In the genomic region with DNA sequence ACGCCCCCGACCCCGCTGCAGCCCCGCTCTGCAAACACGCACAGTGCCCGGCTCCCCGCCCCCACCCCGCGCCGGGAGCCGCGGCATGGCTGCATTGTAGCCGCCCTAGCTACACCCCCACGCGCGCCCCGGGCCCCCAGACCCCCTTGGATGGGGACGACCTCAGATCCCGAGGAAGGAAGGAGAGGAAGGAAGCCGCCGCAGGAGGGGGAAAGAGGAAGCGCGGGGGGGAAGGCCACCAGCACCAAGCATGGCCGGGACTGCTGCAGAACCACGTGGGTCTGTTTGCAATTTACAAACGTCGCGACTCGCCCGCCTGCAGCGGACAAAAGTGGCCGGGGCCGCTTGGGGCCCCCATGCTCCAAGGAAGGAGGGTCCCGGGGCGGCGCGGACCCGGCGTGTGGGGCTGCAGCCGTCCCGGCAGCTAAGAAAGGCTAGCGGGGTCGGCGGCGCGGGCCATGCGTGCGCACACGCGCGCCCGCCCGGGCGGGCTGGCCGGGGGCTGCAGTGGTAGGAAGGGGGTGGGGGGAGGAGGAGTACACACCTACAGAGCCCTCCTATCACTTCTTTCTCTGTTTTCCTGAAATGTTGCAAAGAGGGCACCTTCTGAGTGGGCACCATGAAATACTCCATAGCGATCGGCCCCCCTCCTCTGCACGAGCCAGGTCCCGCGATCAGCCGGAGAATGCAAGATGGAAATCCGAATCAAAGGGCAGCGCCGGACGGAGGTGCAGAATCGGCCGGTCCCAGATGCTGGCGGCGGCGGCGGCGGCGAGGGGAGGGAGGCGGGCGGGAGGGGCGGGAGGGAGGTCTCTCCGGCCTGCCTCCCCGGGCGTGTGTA, we compare ENCODE assay signal across 8 cellular contexts. TPM values are rescaled to one million over a fixed set of nuclear protein-coding genes. Genes with fewer than 3 reads are reported as not detected.
DNase-seq lines count a peak whose midpoint lies in the region; ATAC-seq, FAIRE-seq and TF ChIP-seq lines count a peak whose summit lies in the region.

No MANE protein-coding gene starts in this region.

- FAIRE-seq in K562 (lab: Jason Lieb, UNC) = no peak

- peak; percentile 12 for ATAC-seq in HG02840 (IDR thresholded peaks at IDR 0.05; ENCODE audit: low FRiP score, unreplicated experiment)
- ATAC-seq in K562 = peak; percentile 22

- 2% methylated on average over 28 of the region's 79 CpGs for whole genome bisulfite sequencing in K562 (ENCODE audit: insufficient coverage, low coverage, missing lambda C conversion rate)
- no CpG with 5 or more reads among the region's 79 CpGs for WGBS in iPS DF 6.9 (ENCODE audit: insufficient coverage, insufficient read length)

- H3K9me3 ChIP-seq in K562 (replicated peaks; ENCODE audit: control insufficient read depth, insufficient read depth, low read depth, low read length) (no peaks in the 10 kb centered on the region), iPS DF 6.9 (ENCODE audit: control insufficient read depth, insufficient read depth, low read length) (no peaks in the 10 kb centered on the region)

- in situ Hi-C loops in K562 (cut with MboI) = loop anchor here (5.0 kb wide), 1 partner anchor 75 kb away; no protein-coding TSS in a partner anchor

- no peaks in the 10 kb centered on the region for H4K20me1 ChIP-seq in K562 (replicated peaks; ENCODE audit: control insufficient read depth, insufficient read depth, low read length)

- peak; percentile 39 for DNase-seq in activated effector memory CD4-positive, alpha-beta T cell treated with Interleukin-2 at 50 U/mL for 16 hours
- no peak for DNase-seq in activated effector memory CD4-positive, alpha-beta T cell treated with anti-CD3 and anti-CD28 coated beads, Interleukin-2, amount 50 U/mL, for 16 hours
- peak; percentile 62 for DNase-seq in NOMO-1 treated with DMSO at 0.1 percent for 48 hours (lab: John Stamatoyannopoulos, UW; ENCODE audit: unreplicated experiment)
- DNase-seq in K562 (ENCODE audit: extremely low read depth in 1 of 4, low spot score in 3 of 4) = peak; percentile 57 to 66 (median 62)
- no peak for DNase-seq in iPS DF 6.9 (ENCODE audit: low read depth, low spot score)
- no peak for DNase-seq in retinal pigment epithelial cell (ENCODE audit: low read depth)
- no peak for DNase-seq in NCI-H2107 treated with DMSO at 0.1 percent for 48 hours (lab: John Stamatoyannopoulos, UW; ENCODE audit: unreplicated experiment)

- H3K27ac ChIP-seq in K562 (ENCODE audit: extremely low read depth, low read depth, low read length) = peak overlapping the region; percentile 90
- H3K27ac ChIP-seq in iPS DF 6.9 (ENCODE audit: low read length) = no peak overlapping the region

- H3K4me3 ChIP-seq in K562 (peak overlapping the region; percentile 98), iPS DF 6.9 (ENCODE audit: low read length) (peak overlapping the region; percentile 92), retinal pigment epithelial cell (ENCODE audit: low read length) (peak overlapping the region; percentile 75)

- H3K9ac ChIP-seq in K562 (ENCODE audit: insufficient read depth in 1 of 2, low read depth in 2 of 2, low read length in 2 of 2) = peak overlapping the region; percentile 95 to 97

- no peak for TF ChIP-seq CTCF in K562 (IDR thresholded peaks at IDR 0.05 in 2 of 3, conservative IDR thresholded peaks at IDR 0.05 in 1 of 3; ENCODE audit: insufficient read depth in 2 of 3, low read depth in 1 of 3, low read length in 3 of 3)
- no peak for TF ChIP-seq CTCF in retinal pigment epithelial cell (conservative IDR thresholded peaks at IDR 0.05; ENCODE audit: low read depth, low read length)

- H3K4me1 ChIP-seq in K562 (replicated peaks in 1 of 2; ENCODE audit: control insufficient read depth in 2 of 2, insufficient read depth in 2 of 2, low read length in 2 of 2) (peaks cover 17 to 29% of the 10 kb centered on the region in 2 experiments; a peak in 4 of 5 replicates), iPS DF 6.9 (ENCODE audit: control insufficient read depth, insufficient read depth, low read length) (no peaks in the 10 kb centered on the region)

- CTCF ChIA-PET in K562 (lab: Yijun Ruan, JAX; ENCODE audit: low intra/inter-chr PET ratio) = interaction anchor here (0.8 kb wide), 1 partner anchor 19 kb away, joined by 3 read pairs; no protein-coding TSS in a partner anchor

- intact Hi-C loops in K562 (cut with micrococcal nuclease) = no loop called here

- no peaks in the 10 kb centered on the region for H3K9me1 ChIP-seq in K562 (ENCODE audit: control insufficient read depth, insufficient read depth, low read length)

- peak overlapping the region; percentile 72 for H2AFZ ChIP-seq in K562 (ENCODE audit: low read depth, low read length)

- no peaks in the 10 kb centered on the region for H3K27me3 ChIP-seq in K562 (ENCODE audit: control insufficient read depth in 2 of 2, insufficient read depth in 2 of 2, low read length in 2 of 2)
- H3K27me3 ChIP-seq in iPS DF 6.9 (ENCODE audit: control insufficient read depth, insufficient read depth, low read length) = no peaks in the 10 kb centered on the region

- TF ChIP-seq EP300 in K562 (IDR thresholded peaks at IDR 0.05; ENCODE audit: low read length) = no peak

- peak overlapping the region; percentile 85 for H3K4me2 ChIP-seq in K562 (ENCODE audit: insufficient read depth, low read length)

- H3K36me3 ChIP-seq in K562 (ENCODE audit: control insufficient read depth, insufficient read depth, low read length) (peaks cover 15% of the 10 kb centered on the region; the same call in 1 of the 3 replicates), iPS DF 6.9 (ENCODE audit: control insufficient read depth, insufficient read depth, low read length) (no peaks in the 10 kb centered on the region)

- BruUV-seq in K562 (replicated peaks; lab: Mats Ljungman, UMichigan) = TSS peak; percentile 40

- peaks cover 51% of the 10 kb centered on the region for H3K79me2 ChIP-seq in K562 (ENCODE audit: control insufficient read depth, insufficient read depth, low read length)

- no peak for TF ChIP-seq RAD21 in K562 (CRISPR knock-in tag; conservative IDR thresholded peaks at IDR 0.05 in 1 of 2, IDR thresholded peaks at IDR 0.05 in 1 of 2)

- POLR2A ChIA-PET in K562 (lab: Yijun Ruan, JAX) = interaction anchor here (0.6 to 1.7 kb wide), 11 partner anchors 10 to 595 kb away, joined by 3 to 6 read pairs (median 3); no protein-coding TSS in a partner anchor

- TF ChIP-seq POLR2A in K562 (conservative IDR thresholded peaks at IDR 0.05) = no peak

RNA-seq across cellular contexts. Expression of a gene that starts 0.5 kb away (rescaled TPM):
- total RNA-seq in K562 (2011; cell fraction: chromatin; rRNA removed; ENCODE audit: low replicate concordance) = 12.1 and 23.1 TPM in 2 replicates
- 12.4 and 13.3 TPM in 2 replicates for total RNA-seq in K562 (2011; cell fraction: nucleolus; rRNA removed)
- 11.0 and 16.1 TPM in 2 replicates for total RNA-seq in K562 (2011; cell fraction: nucleoplasm; rRNA removed)
- total RNA-seq in K562 (2014; rRNA removed) (27.7 and 28.8 TPM in 2 replicates), K562 (2014; rRNA removed; fragmentation: Illumina TruSeq; extraction: Trizol) (5.6 and 7.7 TPM in 2 replicates), K562 (2015; rRNA removed; fragmentation: Illumina TruSeq; extraction: Trizol) (16.2 and 16.9 TPM in 2 replicates), K562 (2021) (31.2 and 32.8 TPM in 2 replicates)
- polyA plus RNA-seq in K562 (2011; rRNA removed) (8.5 and 15.3 TPM in 2 replicates), K562 (2014; fragmentation: Illumina TruSeq; extraction: Trizol) (10.6 and 13.6 TPM in 2 replicates), K562 (2014; fragmentation: Nextera tagmentation; extraction: Ambion mirVana) (under 1 TPM; 0.10 to 0.11 TPM), K562 (2014; rRNA removed) (19.8 and 22.6 TPM in 2 replicates)
- polyA plus RNA-seq in K562 (2011; cell fraction: cytosol; rRNA removed) = 8.1 and 15.3 TPM in 2 replicates
- polyA plus RNA-seq in K562 (2011; cell fraction: nucleus; rRNA removed) = 12.2 and 17.2 TPM in 2 replicates
- 15.9 and 19.7 TPM in 2 replicates for polyA plus RNA-seq in K562 (2012)
- 14.2 and 15.3 TPM in 2 replicates for polyA minus RNA-seq in K562 (2011; rRNA and poly(A)+ RNA removed)
- 15.2 and 18.3 TPM in 2 replicates for polyA minus RNA-seq in K562 (2011; cell fraction: cytosol; rRNA and poly(A)+ RNA removed)
- polyA minus RNA-seq in K562 (2011; cell fraction: nucleus; rRNA and poly(A)+ RNA removed) = 5.0 and 8.7 TPM in 2 replicates

RNA-seq across cellular contexts. Expression of a gene that starts 30.5 kb away (rescaled TPM):
- not detected in 2 replicates for total RNA-seq in K562 (2011; cell fraction: chromatin; rRNA removed; ENCODE audit: low replicate concordance)
- total RNA-seq in K562 (2011; cell fraction: nucleolus; rRNA removed) = not detected in 2 replicates
- not detected in 2 replicates for total RNA-seq in K562 (2011; cell fraction: nucleoplasm; rRNA removed)
- not detected in 2 replicates for total RNA-seq in K562 (2014; rRNA removed)
- not detected in 2 replicates for total RNA-seq in K562 (2014; rRNA removed; fragmentation: Illumina TruSeq; extraction: Trizol)
- not detected in 2 replicates for total RNA-seq in K562 (2015; rRNA removed; fragmentation: Illumina TruSeq; extraction: Trizol)
- total RNA-seq in K562 (2021) = not detected in 2 replicates
- polyA plus RNA-seq in K562 (2011; rRNA removed) = 0.01 TPM in 1 of 2 replicates, not detected in the other
- 0.01 and 0.03 TPM in 2 replicates for polyA plus RNA-seq in K562 (2011; cell fraction: cytosol; rRNA removed)
- polyA plus RNA-seq in K562 (2011; cell fraction: nucleus; rRNA removed) = not detected in 2 replicates
- polyA plus RNA-seq in K562 (2012) = not detected in 2 replicates
- not detected in 2 replicates for polyA plus RNA-seq in K562 (2014; fragmentation: Illumina TruSeq; extraction: Trizol)
- polyA plus RNA-seq in K562 (2014; fragmentation: Nextera tagmentation; extraction: Ambion mirVana) = not detected
- not detected in 2 replicates for polyA plus RNA-seq in K562 (2014; rRNA removed)
- polyA minus RNA-seq in K562 (2011; rRNA and poly(A)+ RNA removed) = not detected in 2 replicates
- polyA minus RNA-seq in K562 (2011; cell fraction: cytosol; rRNA and poly(A)+ RNA removed) = not detected in 2 replicates
- polyA minus RNA-seq in K562 (2011; cell fraction: nucleus; rRNA and poly(A)+ RNA removed) = not detected in 2 replicates

RNA-seq across cellular contexts. Expression of a gene that starts 43.5 kb away (rescaled TPM):
- 2.1 and 6.1 TPM in 2 replicates for total RNA-seq in K562 (2011; cell fraction: chromatin; rRNA removed; ENCODE audit: low replicate concordance)
- total RNA-seq in K562 (2011; cell fraction: nucleolus; rRNA removed) = 3.8 and 4.2 TPM in 2 replicates
- 2.9 and 3.6 TPM in 2 replicates for total RNA-seq in K562 (2011; cell fraction: nucleoplasm; rRNA removed)
- total RNA-seq in K562 (2014; rRNA removed) (0.91 and 1.4 TPM in 2 replicates), K562 (2014; rRNA removed; fragmentation: Illumina TruSeq; extraction: Trizol) (0.10 and 0.11 TPM in 2 replicates), K562 (2015; rRNA removed; fragmentation: Illumina TruSeq; extraction: Trizol) (0.33 and 0.68 TPM in 2 replicates), K562 (2021) (7.6 and 9.0 TPM in 2 replicates)
- polyA plus RNA-seq in K562 (2011; rRNA removed) (0.57 and 1.0 TPM in 2 replicates), K562 (2014; fragmentation: Illumina TruSeq; extraction: Trizol) (2.2 and 5.8 TPM in 2 replicates), K562 (2014; fragmentation: Nextera tagmentation; extraction: Ambion mirVana) (under 1 TPM; 0.10 to 0.25 TPM), K562 (2014; rRNA removed) (2.3 and 2.9 TPM in 2 replicates)
- 1.0 and 2.2 TPM in 2 replicates for polyA plus RNA-seq in K562 (2011; cell fraction: cytosol; rRNA removed)
- 2.8 and 4.9 TPM in 2 replicates for polyA plus RNA-seq in K562 (2011; cell fraction: nucleus; rRNA removed)
- polyA plus RNA-seq in K562 (2012) = 6.8 and 7.9 TPM in 2 replicates
- 0.27 and 0.32 TPM in 2 replicates for polyA minus RNA-seq in K562 (2011; rRNA and poly(A)+ RNA removed)
- 3.3 and 4.6 TPM in 2 replicates for polyA minus RNA-seq in K562 (2011; cell fraction: cytosol; rRNA and poly(A)+ RNA removed)
- 1.00 and 1.1 TPM in 2 replicates for polyA minus RNA-seq in K562 (2011; cell fraction: nucleus; rRNA and poly(A)+ RNA removed)

Comparison
In these comparisons a context has a peak if more than half of its experiments do, and no peak if none do; other contexts are left out.
1. DNase-seq: peak in activated effector memory CD4-positive, alpha-beta T cell treated with Interleukin-2 at 50 U/mL for 16 hours (single experiment), NOMO-1 treated with DMSO at 0.1 percent for 48 hours (single experiment) and K562 (4 of 4); none in activated effector memory CD4-positive, alpha-beta T cell treated with anti-CD3 and anti-CD28 coated beads, Interleukin-2, amount 50 U/mL, for 16 hours (single experiment), iPS DF 6.9 (single experiment), retinal pigment epithelial cell (single experiment) and NCI-H2107 treated with DMSO at 0.1 percent for 48 hours (single experiment).
2. Peak in every context shown above with its lines, with median percentiles within 50 percentile points of each other: H3K4me3 ChIP-seq.